In genomic region chr17:82883461-82884031, GRCh38 we compare ENCODE assay signal across 14 cellular contexts. TPM values are rescaled to one million over a fixed set of nuclear protein-coding genes. Genes with fewer than 3 reads are reported as not detected.
DNase-seq lines count a peak whose midpoint lies in the region; ATAC-seq and TF ChIP-seq lines count a peak whose summit lies in the region.
"Had no signal": no experiment of that assay in that cellular context is flagged by ENCODE, and none has a peak within 500 bp of the region (broad histone marks: within the 10 kb centered on the region; RNA-seq: fewer than 3 reads in every experiment).

No MANE protein-coding gene starts in this region.

- peaks cover 75% of the 10 kb centered on the region for H3K4me1 Mint-ChIP-seq in activated naive CD8-positive, alpha-beta T cell treated with anti-CD3 and anti-CD28 coated beads, Interleukin-2, amount 50 U/mL, for 24 hours
- peaks cover 63 to 84% (median 80%) of the 10 kb centered on the region in 3 donors for H3K4me1 Mint-ChIP-seq in naive B cell

- H3K9ac ChIP-seq in HUES6 (ENCODE audit: low read length): no peak overlapping the region
- H3K9ac ChIP-seq: KMS-11, SK-N-SH had no signal

- H3K36me3 ChIP-seq in HUES6 (ENCODE audit: control insufficient read depth, insufficient read depth, low read length) (peaks cover 35% of the 10 kb centered on the region), spleen (peaks cover 0 to 15% (median 0%) of the 10 kb centered on the region in 6 donors)

- TF ChIP-seq CTCF in C4-2B (conservative IDR thresholded peaks at IDR 0.05): no peak
- no peak for TF ChIP-seq CTCF in spleen (IDR thresholded peaks at IDR 0.05 in 8 of 11, conservative IDR thresholded peaks at IDR 0.05 in 3 of 11)

- ATAC-seq in activated naive CD8-positive, alpha-beta T cell treated with anti-CD3 and anti-CD28 coated beads, Interleukin-2, amount 50 U/mL, for 24 hours: no peak
- ATAC-seq in naive B cell (ENCODE audit: low read depth in 2 of 2) (no peak), HG03439 (IDR thresholded peaks at IDR 0.05; ENCODE audit: unreplicated experiment) (no peak), HG02798 (IDR thresholded peaks at IDR 0.05; ENCODE audit: poor library complexity, unreplicated experiment) (no peak)
- ATAC-seq: gastroesophageal sphincter, left lobe of liver had no signal

- H3K9me3 Mint-ChIP-seq in activated naive CD8-positive, alpha-beta T cell treated with anti-CD3 and anti-CD28 coated beads, Interleukin-2, amount 50 U/mL, for 24 hours: no peaks in the 10 kb centered on the region
- peaks cover 0 to 3% (median 0%) of the 10 kb centered on the region in 7 donors for H3K9me3 Mint-ChIP-seq in naive B cell

- H3K9me3 ChIP-seq in HUES6 (ENCODE audit: control insufficient read depth, insufficient read depth, low read depth, low read length) (no peaks in the 10 kb centered on the region), spleen (no peaks in the 10 kb centered on the region)
- H3K9me3 ChIP-seq: gastroesophageal sphincter, SK-N-SH had no signal

- peaks cover 11% of the 10 kb centered on the region for H3K36me3 Mint-ChIP-seq in activated naive CD8-positive, alpha-beta T cell treated with anti-CD3 and anti-CD28 coated beads, Interleukin-2, amount 50 U/mL, for 24 hours (ENCODE audit: low read depth)
- peaks cover 9 to 18% of the 10 kb centered on the region in 2 donors for H3K36me3 Mint-ChIP-seq in naive B cell

- H3K4me1 ChIP-seq in HUES6 (ENCODE audit: control insufficient read depth, insufficient read depth, low read length): peaks cover 16% of the 10 kb centered on the region
- peaks cover 27 to 93% (median 66%) of the 10 kb centered on the region in 6 donors for H3K4me1 ChIP-seq in spleen

- 65 to 82% (median 76%) methylated on average over 23 of the region's 23 CpGs for WGBS in spleen, 5 donors

- peak overlapping the region; percentile 81 for H3K27ac ChIP-seq in C4-2B
- H3K27ac ChIP-seq in HUES6 (ENCODE audit: low read depth, low read length): peak overlapping the region; percentile 65
- peak overlapping the region in 4 of 8 donors; percentile 14 to 79 (median 78) for H3K27ac ChIP-seq in spleen
- H3K27ac ChIP-seq: KMS-11 had no signal

- H3K4me3 Mint-ChIP-seq in activated naive CD8-positive, alpha-beta T cell treated with anti-CD3 and anti-CD28 coated beads, Interleukin-2, amount 50 U/mL, for 24 hours: peak overlapping the region; percentile 58
- peak overlapping the region in 5 of 8 donors; percentile 29 to 89 (median 61) for H3K4me3 Mint-ChIP-seq in naive B cell

- H3K27me3 Mint-ChIP-seq in activated naive CD8-positive, alpha-beta T cell treated with anti-CD3 and anti-CD28 coated beads, Interleukin-2, amount 50 U/mL, for 24 hours: no peaks in the 10 kb centered on the region
- H3K27me3 Mint-ChIP-seq in naive B cell: peaks cover 6 to 29% (median 16%) of the 10 kb centered on the region in 3 donors

- TF ChIP-seq POLR2A in spleen (IDR thresholded peaks at IDR 0.05): no peak

- intact Hi-C loops in spleen (cut with DNase I; ENCODE audit: low total_unique reads): no loop called here

- H3K4me3 ChIP-seq in HUES6 (ENCODE audit: low read depth, low read length) (no peak overlapping the region), spleen (peak overlapping the region in 1 of 8 donors; percentile 42)
- H3K4me3 ChIP-seq: gastroesophageal sphincter had no signal

- no peak for DNase-seq in activated naive CD8-positive, alpha-beta T cell treated with anti-CD3 and anti-CD28 coated beads, Interleukin-2, amount 50 U/mL, for 24 hours
- DNase-seq in naive B cell (no peak), glomerular visceral epithelial cell (ENCODE audit: extremely low spot score) (no peak), spleen (no peak)
- DNase-seq: dermis blood vessel endothelial cell, SK-N-SH had no signal

- H3K27me3 ChIP-seq in HUES6 (ENCODE audit: control insufficient read depth, insufficient read depth, low read length) (no peaks in the 10 kb centered on the region), spleen (replicated peaks in 1 of 7) (no peaks in the 10 kb centered on the region)
- H3K27me3 ChIP-seq: gastroesophageal sphincter had no signal

- H3K27ac Mint-ChIP-seq in activated naive CD8-positive, alpha-beta T cell treated with anti-CD3 and anti-CD28 coated beads, Interleukin-2, amount 50 U/mL, for 24 hours: peak overlapping the region; percentile 84
- H3K27ac Mint-ChIP-seq in naive B cell: peak overlapping the region; percentile 79 to 100 (median 97)

RNA-seq across cellular contexts. Expression of gene ZNF750, which starts 43.7 kb away (rescaled TPM):
- polyA plus RNA-seq in naive B cell (ENCODE audit: low read depth in 6 of 6): under 1 TPM in 1 of 6 donors, not detected in 5; 0.12 TPM
- under 1 TPM in 2 of 7 donors, not detected in 5; 0.12 to 0.13 TPM for total RNA-seq in spleen
- under 1 TPM; 0.05 to 0.16 (median 0.15) TPM for polyA plus RNA-seq in spleen
- total RNA-seq: dermis blood vessel endothelial cell, osteocyte had no signal
- polyA plus RNA-seq: SK-N-SH had no signal
